9 cellular contexts compared by ENCODE assay signal in genomic region chr9:101235105-101235866, GRCh38.
A peak's percentile ranks its signal among the peaks of the same experiment; 100 is the strongest.
DNase-seq lines count a peak whose midpoint lies in the region; ATAC-seq and TF ChIP-seq lines count a peak whose summit lies in the region.
"Had no signal": no experiment of that assay in that cellular context is flagged by ENCODE, and none has a peak within 500 bp of the region (broad histone marks: within the 10 kb centered on the region; RNA-seq: fewer than 3 reads in every experiment).

No MANE protein-coding gene starts in this region.

- no peaks in the 10 kb centered on the region for H3K4me1 ChIP-seq in lower lobe of right lung

- no peaks in the 10 kb centered on the region for H3K9me3 ChIP-seq in lower lobe of right lung

- H3K4me3 ChIP-seq in astrocyte of the cerebellum (ENCODE audit: low read depth, low read length) (no peak overlapping the region), lower lobe of right lung (no peak overlapping the region)
- H3K4me3 ChIP-seq: BLaER1 treated with 17β-estradiol and CSF1 and Interleukin-3, amounts not matched to agents 10 nM and 100 nM had no signal

- H3K4me3 Mint-ChIP-seq in activated T-helper 2 cell treated with anti-CD3 and anti-CD28 coated beads, Interferon-gamma antibody, Interleukin-2, Interleukin-4, amounts not matched to agents 10 μg/mL and 5 μg/mL and 100 μg/mL, durations not matched to agents 14 hours and 24 hours and 36 hours (ENCODE audit: low read depth): no peak overlapping the region

- no peaks in the 10 kb centered on the region for H3K36me3 Mint-ChIP-seq in activated T-helper 2 cell treated with anti-CD3 and anti-CD28 coated beads, Interferon-gamma antibody, Interleukin-2, Interleukin-4, amounts not matched to agents 10 μg/mL and 5 μg/mL and 100 μg/mL, durations not matched to agents 14 hours and 24 hours and 36 hours (ENCODE audit: low read depth)

- no peaks in the 10 kb centered on the region for H3K36me3 ChIP-seq in lower lobe of right lung
- H3K36me3 ChIP-seq: BLaER1 treated with 17β-estradiol and CSF1 and Interleukin-3, amounts not matched to agents 10 nM and 100 nM had no signal

- ATAC-seq in lower lobe of right lung: peak in 1 of 2 donors; percentile 63

- H3K9me3 Mint-ChIP-seq in activated T-helper 2 cell treated with anti-CD3 and anti-CD28 coated beads, Interferon-gamma antibody, Interleukin-2, Interleukin-4, amounts not matched to agents 10 μg/mL and 5 μg/mL and 100 μg/mL, durations not matched to agents 14 hours and 24 hours and 36 hours: no peaks in the 10 kb centered on the region

- H3K27ac ChIP-seq in lower lobe of right lung: no peak overlapping the region
- H3K27ac ChIP-seq: BLaER1 treated with 17β-estradiol and CSF1 and Interleukin-3, amounts not matched to agents 10 nM and 100 nM had no signal

- H3K27me3 Mint-ChIP-seq in activated T-helper 2 cell treated with anti-CD3 and anti-CD28 coated beads, Interferon-gamma antibody, Interleukin-2, Interleukin-4, amounts not matched to agents 10 μg/mL and 5 μg/mL and 100 μg/mL, durations not matched to agents 14 hours and 24 hours and 36 hours (ENCODE audit: low read depth): no peaks in the 10 kb centered on the region

- H3K4me1 Mint-ChIP-seq in activated T-helper 2 cell treated with anti-CD3 and anti-CD28 coated beads, Interferon-gamma antibody, Interleukin-2, Interleukin-4, amounts not matched to agents 10 μg/mL and 5 μg/mL and 100 μg/mL, durations not matched to agents 14 hours and 24 hours and 36 hours (ENCODE audit: low read depth): no peaks in the 10 kb centered on the region

- DNase-seq in SIG-M5 treated with dmso at 0.1 percent for 504 hours (lab: John Stamatoyannopoulos, UW; ENCODE audit: unreplicated experiment) (peak; percentile 15), SIG-M5 (lab: John Stamatoyannopoulos, UW) (no peak), NCI-H1105 (lab: John Stamatoyannopoulos, UW) (peak; percentile 49), astrocyte of the cerebellum (ENCODE audit: low read depth) (peak; percentile 3), lower lobe of right lung (no peak), GF-D8 (lab: John Stamatoyannopoulos, UW) (no peak), DMS79 (lab: John Stamatoyannopoulos, UW) (no peak)
- no peak for DNase-seq in activated T-helper 2 cell treated with anti-CD3 and anti-CD28 coated beads, Interferon-gamma antibody, Interleukin-2, Interleukin-4, amounts not matched to agents 10 μg/mL and 5 μg/mL and 100 μg/mL, durations not matched to agents 14 hours and 24 hours and 36 hours (ENCODE audit: low spot score)

- intact Hi-C loops in lower lobe of right lung (cut with DNase I): no loop called here
- intact Hi-C loops in activated T-helper 2 cell treated with anti-CD3 and anti-CD28 coated beads, Interferon-gamma antibody, Interleukin-2, Interleukin-4, amounts not matched to agents 10 μg/mL and 5 μg/mL and 100 μg/mL, durations not matched to agents 14 hours and 24 hours and 36 hours (cut with micrococcal nuclease): no loop called here

- peak; percentile 40 for TF ChIP-seq CTCF in astrocyte of the cerebellum (IDR thresholded peaks at IDR 0.05; ENCODE audit: low read depth, low read length, missing control alignments)
- TF ChIP-seq CTCF in lower lobe of right lung (IDR thresholded peaks at IDR 0.05): peak; percentile 43

- H3K27me3 ChIP-seq in lower lobe of right lung (ENCODE audit: low read depth): no peaks in the 10 kb centered on the region
- H3K27me3 ChIP-seq: BLaER1 treated with 17β-estradiol and CSF1 and Interleukin-3, amounts not matched to agents 10 nM and 100 nM had no signal

- H3K27ac Mint-ChIP-seq in activated T-helper 2 cell treated with anti-CD3 and anti-CD28 coated beads, Interferon-gamma antibody, Interleukin-2, Interleukin-4, amounts not matched to agents 10 μg/mL and 5 μg/mL and 100 μg/mL, durations not matched to agents 14 hours and 24 hours and 36 hours: no peak overlapping the region

- in situ Hi-C loops in astrocyte of the cerebellum (cut with HindIII; ENCODE audit: low sequenced_read_pairs): no loop called here

Comparison
In these comparisons a context has a peak if more than half of its experiments do, and no peak if none do; other contexts are left out.
1. DNase-seq: peak in SIG-M5 treated with dmso at 0.1 percent for 504 hours (single experiment), NCI-H1105 (single experiment) and astrocyte of the cerebellum (single experiment); none in SIG-M5 (single experiment), lower lobe of right lung (single experiment), GF-D8 (single experiment), DMS79 (single experiment) and activated T-helper 2 cell treated with anti-CD3 and anti-CD28 coated beads, Interferon-gamma antibody, Interleukin-2, Interleukin-4, amounts not matched to agents 10 μg/mL and 5 μg/mL and 100 μg/mL, durations not matched to agents 14 hours and 24 hours and 36 hours (single experiment).